ENCODE assay signal across 18 cellular contexts in the genomic region with DNA sequence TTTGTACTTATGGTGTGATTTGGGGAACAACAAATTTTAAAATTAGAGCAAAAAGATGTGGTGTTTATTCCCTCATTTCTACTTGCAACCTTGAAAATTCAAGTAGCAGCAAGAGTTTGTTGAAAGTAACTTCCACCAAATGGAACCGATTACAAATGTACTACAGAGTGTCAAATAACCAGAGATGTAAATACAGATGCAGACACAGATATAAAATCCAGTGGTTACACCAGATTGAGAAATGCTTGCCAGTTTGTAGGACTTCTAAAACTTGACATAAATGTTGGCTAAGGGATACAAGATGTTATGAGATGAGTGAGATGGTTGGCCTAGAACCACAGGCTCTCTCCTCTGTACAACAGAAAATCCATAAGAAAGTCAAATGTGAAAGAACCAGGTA.
"Had no signal": no experiment of that assay in that cellular context is flagged by ENCODE, and none has a peak within 500 bp of the region (broad histone marks: within the 10 kb centered on the region; RNA-seq: fewer than 3 reads in every experiment).

No MANE protein-coding gene starts in this region.

- H3K27me3 ChIP-seq: heart left ventricle, pancreas, right lobe of liver, tibial artery, upper lobe of left lung, uterus had no signal

- ATAC-seq: esophagus mucosa; psoas muscle; stimulated activated effector memory CD8-positive, alpha-beta T cell treated with anti-CD3 and anti-CD28 coated beads, Interleukin-12 subunit alpha, Interleukin-12 subunit beta, amount 100 ng/mL, for 72 hours; stimulated activated naive CD8-positive, alpha-beta T cell treated with anti-CD3 and anti-CD28 coated beads, Interleukin-15, Interleukin-2, amounts not matched to agents 100 U/mL and 50 U/mL, for 24 hours had no signal

- H3K36me3 ChIP-seq: heart left ventricle, pancreas, right lobe of liver, tibial artery, upper lobe of left lung, uterus had no signal

- H3K4me1 ChIP-seq: pancreas, right lobe of liver, upper lobe of left lung, uterus had no signal

- H3K9me3 ChIP-seq: heart left ventricle, pancreas, psoas muscle, right lobe of liver, tibial artery, upper lobe of left lung, uterus had no signal

- DNase-seq: effector memory CD4-positive, alpha-beta T cell; hippocampal formation; kidney glomerular epithelial cell; naive B cell; occipital lobe; pancreas; psoas muscle; retina; right lobe of liver; stimulated activated CD4-positive, alpha-beta T cell treated with anti-CD3 and anti-CD28 coated beads, Interleukin-4, amount 100 ng/mL, for 1 hour; stimulated activated CD8-positive, alpha-beta memory T cell treated with anti-CD3 and anti-CD28 coated beads, Interleukin-4, amount 100 ng/mL, for 48 hours; stimulated activated naive CD8-positive, alpha-beta T cell treated with anti-CD3 and anti-CD28 coated beads, Interleukin-15, Interleukin-2, amounts not matched to agents 100 U/mL and 50 U/mL, for 24 hours; uterus had no signal

- H3K4me3 ChIP-seq: heart left ventricle, pancreas, psoas muscle, right lobe of liver, tibial artery, upper lobe of left lung, uterus had no signal
